In the genomic region with DNA sequence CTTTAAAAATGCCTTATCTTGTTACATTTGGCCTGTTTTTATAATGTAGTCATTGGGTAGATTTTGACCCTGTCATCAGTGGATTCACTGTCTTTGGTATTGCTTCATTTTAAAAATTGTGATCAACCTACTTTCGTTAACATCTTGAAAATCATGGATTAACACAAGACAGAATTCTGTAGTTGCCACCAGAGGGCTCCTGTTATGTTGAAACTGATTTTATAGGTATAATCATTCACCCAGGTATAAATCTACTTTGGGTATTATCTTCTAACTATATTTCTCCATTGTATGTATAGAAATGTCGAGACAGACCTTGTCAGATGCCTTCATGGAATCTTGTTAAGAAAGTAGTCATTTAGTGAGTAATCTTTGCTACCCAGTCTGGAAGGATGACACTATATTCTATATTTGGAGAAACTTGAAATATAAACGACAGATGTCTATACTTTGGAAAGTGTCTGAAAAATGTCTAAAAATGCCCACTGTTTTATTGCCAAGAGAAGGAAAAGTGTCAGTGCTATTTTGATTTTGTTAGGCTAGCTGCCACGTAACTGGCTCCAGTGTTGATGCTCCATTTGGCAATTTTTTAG, we compare ENCODE assay signal across 10 cellular contexts.
DNase-seq lines count a peak whose midpoint lies in the region; ATAC-seq, FAIRE-seq and TF ChIP-seq lines count a peak whose summit lies in the region.
"Had no signal": no experiment of that assay in that cellular context is flagged by ENCODE, and none has a peak within 500 bp of the region (broad histone marks: within the 10 kb centered on the region; RNA-seq: fewer than 3 reads in every experiment).

No MANE protein-coding gene starts in this region.

- H3K27ac ChIP-seq in HepG2 (ENCODE audit: extremely low read length, insufficient read depth, low read length) (no peak overlapping the region), esophagus muscularis mucosa (replicated peaks in 1 of 4) (no peak overlapping the region)

- CTCF ChIA-PET in BJ (lab: Yijun Ruan, JAX) (interaction anchor here (0.6 kb wide), 1 partner anchor 59 kb away, joined by 3 read pairs; no protein-coding TSS in a partner anchor), HepG2 (lab: Yijun Ruan, JAX; ENCODE audit: low intra/inter-chr PET ratio, low total read pairs) (interaction anchor here (1.0 to 1.5 kb wide), 2 partner anchors 92 to 227 kb away, joined by 3 to 5 read pairs; no protein-coding TSS in a partner anchor)

- DNase-seq in BJ (ENCODE audit: low read depth) (no peak), HT-29 (ENCODE audit: low spot score) (peak; percentile 23), astrocyte of the hippocampus (ENCODE audit: low read depth, low spot score) (peak; percentile 23), HepG2 (ENCODE audit: low spot score) (peak; percentile 12), epidermal melanocyte (ENCODE audit: insufficient read length, low spot score) (no peak), esophagus muscularis mucosa (ENCODE audit: extremely low spot score) (no peak)
- DNase-seq: activated naive CD4-positive, alpha-beta T cell treated with anti-CD3 and anti-CD28 coated beads, Interleukin-2, amount 10 ng/mL, durations not matched to agents 7 days and 5 days; NCI-H2029 had no signal

- no peak for TF ChIP-seq EP300 in HepG2 (IDR thresholded peaks at IDR 0.05; ENCODE audit: low read depth in 2 of 2, low read length in 2 of 2)
- no peak for TF ChIP-seq EP300 in HepG2 (CRISPR knock-in tag; IDR thresholded peaks at IDR 0.05; ENCODE audit: borderline replicate concordance)
- no peak for TF ChIP-seq EP300 in esophagus muscularis mucosa (IDR thresholded peaks at IDR 0.05)

- no peaks in the 10 kb centered on the region for H4K20me1 ChIP-seq in HepG2 (ENCODE audit: insufficient read depth, low read length)

- H3K27me3 ChIP-seq in BJ (ENCODE audit: control insufficient read depth, insufficient read depth, low read length) (no peaks in the 10 kb centered on the region), HepG2 (ENCODE audit: control insufficient read depth in 1 of 2, insufficient read depth in 2 of 2, low read length in 2 of 2) (no peaks in the 10 kb centered on the region), esophagus muscularis mucosa (no peaks in the 10 kb centered on the region)

- no peak overlapping the region for H3K9ac ChIP-seq in HepG2 (ENCODE audit: insufficient read depth, low read depth, low read length)

- H3K9me3 ChIP-seq in HepG2 (ENCODE audit: low read length), result no peaks in the 10 kb centered on the region
- H3K9me3 ChIP-seq in esophagus muscularis mucosa, result no peaks in the 10 kb centered on the region

- WGBS in HepG2 (ENCODE audit: low lambda C conversion rate), result 14% methylated on average over 4 of the region's 4 CpGs
- WGBS in esophagus muscularis mucosa, result 84% methylated on average over 4 of the region's 4 CpGs

- POLR2A ChIA-PET in BJ (lab: Charles Lee) (no interaction called here), HepG2 (lab: Yijun Ruan, JAX) (no interaction called here)

- no TSS peak for BruUV-seq in HepG2 (replicated peaks; lab: Mats Ljungman, UMichigan)

- H3K4me3 ChIP-seq in BJ (ENCODE audit: low read depth, low read length), result no peak overlapping the region
- H3K4me3 ChIP-seq in HepG2 (replicated peaks in 1 of 3; ENCODE audit: insufficient read depth in 1 of 3, low read depth in 2 of 3, low read length in 3 of 3), result no peak overlapping the region
- no peak overlapping the region for H3K4me3 ChIP-seq in esophagus muscularis mucosa

- peak; percentile 49 for FAIRE-seq in HepG2 (lab: Jason Lieb, UNC)

- H3K79me2 ChIP-seq in HepG2 (ENCODE audit: insufficient read depth, low read length), result no peaks in the 10 kb centered on the region

- ATAC-seq in HepG2 (no peak), GM19324 (IDR thresholded peaks at IDR 0.05; ENCODE audit: low FRiP score, unreplicated experiment) (no peak), HG02973 (IDR thresholded peaks at IDR 0.05; ENCODE audit: unreplicated experiment) (no peak)

- H3K4me2 ChIP-seq in HepG2 (ENCODE audit: low read depth, low read length), result no peak overlapping the region

- no peaks in the 10 kb centered on the region for H3K4me1 ChIP-seq in HepG2 (ENCODE audit: insufficient read depth, low read length)
- no peaks in the 10 kb centered on the region for H3K4me1 ChIP-seq in esophagus muscularis mucosa

- intact Hi-C loops in HepG2 (cut with micrococcal nuclease; ENCODE audit: unreplicated experiment), result no loop called here
- intact Hi-C loops in esophagus muscularis mucosa (cut with DNase I), result no loop called here

- TF ChIP-seq POLR2A in HepG2 (IDR thresholded peaks at IDR 0.05; ENCODE audit: insufficient read depth in 1 of 2, low read depth in 2 of 2, low read length in 2 of 2), result no peak
- TF ChIP-seq POLR2A in esophagus muscularis mucosa (IDR thresholded peaks at IDR 0.05; ENCODE audit: low read depth), result no peak

- no peak overlapping the region for H2AFZ ChIP-seq in HepG2 (ENCODE audit: low read length)

- TF ChIP-seq CTCF in BJ (IDR thresholded peaks at IDR 0.05; ENCODE audit: insufficient read depth, low read depth, low read length), result peak; percentile 39
- no peak for TF ChIP-seq CTCF in HepG2 (CRISPR knock-in tag; IDR thresholded peaks at IDR 0.05)
- peak in 1 of 3 experiments; percentile 17 for TF ChIP-seq CTCF in esophagus muscularis mucosa (IDR thresholded peaks at IDR 0.05)

- H3K36me3 ChIP-seq in BJ (ENCODE audit: control insufficient read depth, insufficient read depth, low read length), result no peaks in the 10 kb centered on the region
- no peaks in the 10 kb centered on the region for H3K36me3 ChIP-seq in HepG2 (replicated peaks in 1 of 2; ENCODE audit: control insufficient read depth in 1 of 2, insufficient read depth in 2 of 2, low read length in 2 of 2)
- H3K36me3 ChIP-seq in esophagus muscularis mucosa, result peaks cover 0 to 8% (median 0%) of the 10 kb centered on the region in 4 donors

- TF ChIP-seq RAD21 in HepG2 (CRISPR knock-in tag; IDR thresholded peaks at IDR 0.05), result no peak

- in situ Hi-C loops in HepG2 (cut with HindIII; ENCODE audit: extremely low pct_ligation_motif_present, low pct_unique_long_range_greater_than_20kb), result no loop called here

TF ChIP-seq in HepG2, 621 proteins besides CTCF, POLR2A, EP300 and RAD21:
- TF ChIP-seq KDM5B (CRISPR knock-in tag; IDR thresholded peaks at IDR 0.05; ENCODE audit: borderline replicate concordance) (no peak), SYNCRIP (IDR thresholded peaks at IDR 0.05; ENCODE audit: insufficient read depth, low read depth, low read length) (no peak), ZNF788 (CRISPR knock-in tag; IDR thresholded peaks at IDR 0.05; ENCODE audit: borderline replicate concordance) (no peak), KDM3A (CRISPR knock-in tag; IDR thresholded peaks at IDR 0.05; ENCODE audit: low read depth) (no peak), HDAC1 (CRISPR knock-in tag; IDR thresholded peaks at IDR 0.05) (no peak)
- TF ChIP-seq, protein P1, sequence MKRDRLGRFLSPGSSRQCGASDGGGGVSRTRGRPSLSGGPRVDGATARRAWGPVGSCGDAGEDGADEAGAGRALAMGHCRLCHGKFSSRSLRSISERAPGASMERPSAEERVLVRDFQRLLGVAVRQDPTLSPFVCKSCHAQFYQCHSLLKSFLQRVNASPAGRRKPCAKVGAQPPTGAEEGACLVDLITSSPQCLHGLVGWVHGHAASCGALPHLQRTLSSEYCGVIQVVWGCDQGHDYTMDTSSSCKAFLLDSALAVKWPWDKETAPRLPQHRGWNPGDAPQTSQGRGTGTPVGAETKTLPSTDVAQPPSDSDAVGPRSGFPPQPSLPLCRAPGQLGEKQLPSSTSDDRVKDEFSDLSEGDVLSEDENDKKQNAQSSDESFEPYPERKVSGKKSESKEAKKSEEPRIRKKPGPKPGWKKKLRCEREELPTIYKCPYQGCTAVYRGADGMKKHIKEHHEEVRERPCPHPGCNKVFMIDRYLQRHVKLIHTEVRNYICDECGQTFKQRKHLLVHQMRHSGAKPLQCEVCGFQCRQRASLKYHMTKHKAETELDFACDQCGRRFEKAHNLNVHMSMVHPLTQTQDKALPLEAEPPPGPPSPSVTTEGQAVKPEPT (CRISPR knock-in tag; IDR thresholded peaks at IDR 0.05; ENCODE audit: low read depth), result no peak
- TF ChIP-seq, protein P2, sequence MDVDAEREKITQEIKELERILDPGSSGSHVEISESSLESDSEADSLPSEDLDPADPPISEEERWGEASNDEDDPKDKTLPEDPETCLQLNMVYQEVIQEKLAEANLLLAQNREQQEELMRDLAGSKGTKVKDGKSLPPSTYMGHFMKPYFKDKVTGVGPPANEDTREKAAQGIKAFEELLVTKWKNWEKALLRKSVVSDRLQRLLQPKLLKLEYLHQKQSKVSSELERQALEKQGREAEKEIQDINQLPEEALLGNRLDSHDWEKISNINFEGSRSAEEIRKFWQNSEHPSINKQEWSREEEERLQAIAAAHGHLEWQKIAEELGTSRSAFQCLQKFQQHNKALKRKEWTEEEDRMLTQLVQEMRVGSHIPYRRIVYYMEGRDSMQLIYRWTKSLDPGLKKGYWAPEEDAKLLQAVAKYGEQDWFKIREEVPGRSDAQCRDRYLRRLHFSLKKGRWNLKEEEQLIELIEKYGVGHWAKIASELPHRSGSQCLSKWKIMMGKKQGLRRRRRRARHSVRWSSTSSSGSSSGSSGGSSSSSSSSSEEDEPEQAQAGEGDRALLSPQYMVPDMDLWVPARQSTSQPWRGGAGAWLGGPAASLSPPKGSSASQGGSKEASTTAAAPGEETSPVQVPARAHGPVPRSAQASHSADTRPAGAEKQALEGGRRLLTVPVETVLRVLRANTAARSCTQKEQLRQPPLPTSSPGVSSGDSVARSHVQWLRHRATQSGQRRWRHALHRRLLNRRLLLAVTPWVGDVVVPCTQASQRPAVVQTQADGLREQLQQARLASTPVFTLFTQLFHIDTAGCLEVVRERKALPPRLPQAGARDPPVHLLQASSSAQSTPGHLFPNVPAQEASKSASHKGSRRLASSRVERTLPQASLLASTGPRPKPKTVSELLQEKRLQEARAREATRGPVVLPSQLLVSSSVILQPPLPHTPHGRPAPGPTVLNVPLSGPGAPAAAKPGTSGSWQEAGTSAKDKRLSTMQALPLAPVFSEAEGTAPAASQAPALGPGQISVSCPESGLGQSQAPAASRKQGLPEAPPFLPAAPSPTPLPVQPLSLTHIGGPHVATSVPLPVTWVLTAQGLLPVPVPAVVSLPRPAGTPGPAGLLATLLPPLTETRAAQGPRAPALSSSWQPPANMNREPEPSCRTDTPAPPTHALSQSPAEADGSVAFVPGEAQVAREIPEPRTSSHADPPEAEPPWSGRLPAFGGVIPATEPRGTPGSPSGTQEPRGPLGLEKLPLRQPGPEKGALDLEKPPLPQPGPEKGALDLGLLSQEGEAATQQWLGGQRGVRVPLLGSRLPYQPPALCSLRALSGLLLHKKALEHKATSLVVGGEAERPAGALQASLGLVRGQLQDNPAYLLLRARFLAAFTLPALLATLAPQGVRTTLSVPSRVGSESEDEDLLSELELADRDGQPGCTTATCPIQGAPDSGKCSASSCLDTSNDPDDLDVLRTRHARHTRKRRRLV (CRISPR knock-in tag; IDR thresholded peaks at IDR 0.05), result no peak

Comparison
In these comparisons a context has a peak if more than half of its experiments do, and no peak if none do; other contexts are left out.
1. DNase-seq: peak in HT-29 (single experiment), astrocyte of the hippocampus (single experiment) and HepG2 (single experiment); none in BJ (single experiment), epidermal melanocyte (single experiment) and esophagus muscularis mucosa (single experiment).